ENCODE assay signal across 9 cellular contexts in the genomic region with DNA sequence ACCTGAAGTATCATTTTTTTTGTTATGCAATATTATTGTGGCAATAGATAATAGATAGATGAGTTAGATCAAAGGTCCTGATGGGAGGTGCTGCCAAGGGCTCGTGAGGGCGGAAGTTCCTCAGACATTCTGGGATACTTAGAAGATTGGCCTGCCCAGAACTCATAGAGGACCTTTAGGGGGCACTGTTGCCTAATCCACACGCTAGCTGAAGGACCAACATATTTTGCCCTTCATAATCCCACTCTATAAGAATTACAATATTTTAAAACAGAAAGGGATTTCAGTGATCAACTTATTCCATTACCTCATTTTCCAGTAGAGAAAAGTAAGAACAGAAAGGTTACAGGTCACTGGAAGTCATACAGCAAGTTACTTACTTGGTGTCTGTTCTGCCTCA. TPM values are rescaled to one million over a fixed set of nuclear protein-coding genes. Genes with fewer than 3 reads are reported as not detected.
DNase-seq lines count a peak whose midpoint lies in the region; ATAC-seq and TF ChIP-seq lines count a peak whose summit lies in the region.
"Had no signal": no experiment of that assay in that cellular context is flagged by ENCODE, and none has a peak within 500 bp of the region (broad histone marks: within the 10 kb centered on the region; RNA-seq: fewer than 3 reads in every experiment).

No MANE protein-coding gene starts in this region.

- H3K27ac ChIP-seq in smooth muscle cell (ENCODE audit: low read depth) = no peak overlapping the region

- no peaks in the 10 kb centered on the region for H3K9me3 ChIP-seq in smooth muscle cell (replicated peaks; ENCODE audit: low read depth)

- no peaks in the 10 kb centered on the region for H3K36me3 ChIP-seq in smooth muscle cell (ENCODE audit: low read depth)

- H3K79me2 ChIP-seq in smooth muscle cell (ENCODE audit: low read depth) = no peaks in the 10 kb centered on the region

- H3K4me2 ChIP-seq in smooth muscle cell = no peak overlapping the region

- H3F3A ChIP-seq in smooth muscle cell (ENCODE audit: low read depth) = no peaks in the 10 kb centered on the region

- H3K27me3 ChIP-seq in smooth muscle cell (ENCODE audit: low read depth) = peaks cover 18% of the 10 kb centered on the region

- peak; percentile 32 for TF ChIP-seq CTCF in foreskin fibroblast (IDR thresholded peaks at IDR 0.05; ENCODE audit: low read depth, low read length)
- TF ChIP-seq CTCF in smooth muscle cell (IDR thresholded peaks at IDR 0.05; ENCODE audit: borderline replicate concordance, insufficient read depth, poor library complexity, severe bottlenecking) = peak; percentile 62

- peak; percentile 81 for ATAC-seq in GM18909 (IDR thresholded peaks at IDR 0.05; ENCODE audit: poor library complexity, unreplicated experiment)
- peak; percentile 83 for ATAC-seq in HG03280 (IDR thresholded peaks at IDR 0.05; ENCODE audit: unreplicated experiment)
- peak; percentile 84 for ATAC-seq in SK-N-SH treated with all-trans-retinoic acid at 6 μM for 48 hours

- WGBS in smooth muscle cell (ENCODE audit: low lambda C conversion rate) = 12% methylated on average over 3 of the region's 3 CpGs

- no peaks in the 10 kb centered on the region for H4K20me1 ChIP-seq in smooth muscle cell (ENCODE audit: low read depth)

- no peak overlapping the region for H2AFZ ChIP-seq in smooth muscle cell (ENCODE audit: low read depth)

- peak; percentile 38 for DNase-seq in DMS53 treated with DMSO at 0.1 percent for 48 hours (lab: John Stamatoyannopoulos, UW; ENCODE audit: unreplicated experiment)
- peak in 1 of 2 donors; percentile 60 for DNase-seq in foreskin fibroblast
- DNase-seq in smooth muscle cell (lab: John Stamatoyannopoulos, UW; ENCODE audit: unreplicated experiment) = no peak
- DNase-seq in NCI-H1930 (lab: John Stamatoyannopoulos, UW) = no peak
- DNase-seq in iPS-NIHi7 (ENCODE audit: extremely low spot score) = no peak

- no peak overlapping the region for H3K4me3 ChIP-seq in foreskin fibroblast (ENCODE audit: low read depth in 1 of 2, low read length in 2 of 2)
- no peak overlapping the region for H3K4me3 ChIP-seq in smooth muscle cell

- H3K9ac ChIP-seq in smooth muscle cell (ENCODE audit: low read depth) = no peak overlapping the region

- H3K4me1 ChIP-seq in smooth muscle cell (ENCODE audit: low read depth) = no peaks in the 10 kb centered on the region

TF ChIP-seq in SK-N-SH treated with all-trans-retinoic acid at 6 μM for 48 hours, 23 proteins besides CTCF, POLR2A, EP300 and RAD21:
- TF ChIP-seq ZNF8 (CRISPR knock-in tag; IDR thresholded peaks at IDR 0.05) (no peak), ZNF565 (CRISPR knock-in tag; conservative IDR thresholded peaks at IDR 0.05; ENCODE audit: low read depth) (no peak), ZC3H10 (CRISPR knock-in tag; IDR thresholded peaks at IDR 0.05) (no peak)
- TF ChIP-seq, protein P1, sequence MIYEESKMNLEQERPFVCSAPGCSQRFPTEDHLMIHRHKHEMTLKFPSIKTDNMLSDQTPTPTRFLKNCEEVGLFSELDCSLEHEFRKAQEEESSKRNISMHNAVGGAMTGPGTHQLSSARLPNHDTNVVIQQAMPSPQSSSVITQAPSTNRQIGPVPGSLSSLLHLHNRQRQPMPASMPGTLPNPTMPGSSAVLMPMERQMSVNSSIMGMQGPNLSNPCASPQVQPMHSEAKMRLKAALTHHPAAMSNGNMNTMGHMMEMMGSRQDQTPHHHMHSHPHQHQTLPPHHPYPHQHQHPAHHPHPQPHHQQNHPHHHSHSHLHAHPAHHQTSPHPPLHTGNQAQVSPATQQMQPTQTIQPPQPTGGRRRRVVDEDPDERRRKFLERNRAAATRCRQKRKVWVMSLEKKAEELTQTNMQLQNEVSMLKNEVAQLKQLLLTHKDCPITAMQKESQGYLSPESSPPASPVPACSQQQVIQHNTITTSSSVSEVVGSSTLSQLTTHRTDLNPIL (CRISPR knock-in tag; IDR thresholded peaks at IDR 0.05; ENCODE audit: low read depth) = no peak

RNA-seq across cellular contexts. Expression of a gene that starts 22.9 kb away (rescaled TPM):
- not detected in 2 replicates for total RNA-seq in smooth muscle cell
- not detected in 2 replicates for polyA plus RNA-seq in smooth muscle cell
- total RNA-seq: T-helper 2 cell treated with Interferon-gamma antibody and Interleukin-4, amounts not matched to agents 100 ng/mL and 5 ng/mL, for 36 hours had no signal
